29 cellular contexts compared by ENCODE assay signal in genomic region chr14:40684328-40684727, GRCh38.
"Had no signal": no experiment of that assay in that cellular context is flagged by ENCODE, and none has a peak within 500 bp of the region (broad histone marks: within the 10 kb centered on the region; RNA-seq: fewer than 3 reads in every experiment).

No MANE protein-coding gene starts in this region.

- DNase-seq: activated B cell treated with CpG ODN at 0.5 μM for 24 hours; activated CD4-positive, alpha-beta memory T cell treated with anti-CD3 and anti-CD28 coated beads for 36 hours; activated CD4-positive, alpha-beta T cell treated with anti-CD3 and anti-CD28 coated beads for 4 hours; activated CD4-positive, alpha-beta T cell treated with anti-CD3 and anti-CD28 coated beads, Interleukin-2, amount 10 ng/mL, durations not matched to agents 24 days and 14 days; activated CD4-positive, alpha-beta T cell treated with anti-CD3 and anti-CD28 coated beads, Interleukin-2, amount 50 U/mL, for 1 hour; activated CD4-positive, alpha-beta T cell treated with anti-CD3 and anti-CD28 coated beads, Interleukin-2, amount 50 U/mL, for 4 hours; activated CD4-positive, CD25-positive, alpha-beta regulatory T cell treated with anti-CD3 and anti-CD28 coated beads, Interleukin-2, amount 50 U/mL, for 72 hours; activated CD8-positive, alpha-beta memory T cell treated with anti-CD3 and anti-CD28 coated beads, Interleukin-2, amount 50 U/mL, for 48 hours; activated CD8-positive, alpha-beta T cell treated with anti-CD3 and anti-CD28 coated beads for 36 hours; activated effector memory CD4-positive, alpha-beta T cell treated with Interleukin-2 at 50 U/mL for 16 hours; activated gamma-delta T cell; activated naive CD4-positive, alpha-beta T cell treated with anti-CD3 and anti-CD28 coated beads, Interleukin-2, amount 10 ng/mL, durations not matched to agents 7 days and 5 days; activated naive CD4-positive, alpha-beta T cell treated with Interleukin-2 at 50 U/mL for 16 hours; activated naive CD8-positive, alpha-beta T cell treated with anti-CD3 and anti-CD28 coated beads, Interleukin-2, amount 10 ng/mL, durations not matched to agents 7 days and 5 days; activated naive CD8-positive, alpha-beta T cell treated with anti-CD3 and anti-CD28 coated beads, Interleukin-2, amount 50 U/mL, for 24 hours; activated T-cell treated with anti-CD3 and anti-CD28 coated beads, Interleukin-2, amount 50 U/mL, for 24 hours; activated T-cell treated with anti-CD3 and anti-CD28 coated beads, Interleukin-2, amount 50 U/mL, for 48 hours; amygdala; anterior cingulate cortex; caudate nucleus; cerebellar nuclear complex; colonic mucosa; T-helper 2 cell; T-helper 9 cell had no signal

- H3K27ac ChIP-seq: ascending aorta, cardiac muscle cell, colonic mucosa, VCaP had no signal

- H3K4me1 ChIP-seq: ascending aorta, colonic mucosa had no signal

- ATAC-seq: activated CD8-positive, alpha-beta T cell treated with anti-CD3 and anti-CD28 coated beads for 36 hours; activated naive CD8-positive, alpha-beta T cell treated with anti-CD3 and anti-CD28 coated beads, Interleukin-2, amount 50 U/mL, for 24 hours had no signal

- H3K27me3 ChIP-seq: ascending aorta, cardiac muscle cell, colonic mucosa had no signal

- H3K9me3 ChIP-seq: ascending aorta, colonic mucosa had no signal

- H3K4me3 ChIP-seq: ascending aorta, cardiac muscle cell, colonic mucosa had no signal

- FAIRE-seq: bronchial epithelial cell, TTC549 had no signal

- H3K36me3 ChIP-seq: ascending aorta, cardiac muscle cell, colonic mucosa had no signal
